12 cellular contexts compared by ENCODE assay signal in the genomic region with DNA sequence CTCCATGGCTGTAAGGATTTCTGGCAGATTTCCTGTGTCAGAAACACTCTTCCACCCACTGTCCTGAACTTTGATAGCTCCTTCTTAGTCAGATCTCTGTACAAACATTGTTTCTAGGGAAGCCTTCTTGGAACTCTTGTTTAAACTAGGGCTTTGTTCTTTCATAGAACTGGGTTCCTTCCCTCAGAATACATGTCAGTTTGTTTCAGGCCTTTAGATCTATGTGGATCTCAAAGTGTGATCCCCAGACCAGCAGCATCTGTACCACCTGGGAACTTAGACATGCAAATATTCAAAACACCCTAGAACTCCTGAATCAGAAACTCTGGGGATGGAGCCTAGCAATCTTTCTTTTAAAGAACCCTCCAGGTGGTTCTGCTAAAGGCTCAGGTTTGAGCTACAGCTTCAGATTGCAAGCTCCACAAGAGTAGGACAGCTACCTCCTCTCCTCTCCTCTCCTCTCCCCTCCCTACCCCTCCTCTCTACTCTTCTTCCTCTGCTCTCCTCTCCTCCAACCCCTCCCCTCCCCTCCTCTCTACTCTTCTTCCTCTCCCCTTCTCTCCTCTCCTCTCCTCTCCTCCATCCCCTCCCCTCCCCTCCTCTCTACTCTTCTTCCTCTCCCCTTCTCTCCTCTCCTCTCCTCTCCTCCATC. TPM values are rescaled to one million over a fixed set of nuclear protein-coding genes. Genes with fewer than 3 reads are reported as not detected.
DNase-seq lines count a peak whose midpoint lies in the region; ATAC-seq, FAIRE-seq and TF ChIP-seq lines count a peak whose summit lies in the region.
"Had no signal": no experiment of that assay in that cellular context is flagged by ENCODE, and none has a peak within 500 bp of the region (broad histone marks: within the 10 kb centered on the region; RNA-seq: fewer than 3 reads in every experiment).

No MANE protein-coding gene starts in this region.

- peak; percentile 73 for FAIRE-seq in GM18507 (lab: Jason Lieb, UNC)

- ATAC-seq in HG02588 (IDR thresholded peaks at IDR 0.05; ENCODE audit: unreplicated experiment) (peak; percentile 33), HG03520 (IDR thresholded peaks at IDR 0.05; ENCODE audit: unreplicated experiment) (no peak)

- no peak overlapping the region for H3K4me3 ChIP-seq in Peyer's patch

- no peaks in the 10 kb centered on the region for H3K36me3 ChIP-seq in Peyer's patch

- DNase-seq in GM18507 (ENCODE audit: extremely low spot score, insufficient read length, low read depth) (no peak), Peyer's patch (no peak), GM03348 (ENCODE audit: low spot score) (no peak), NCI-H1694 (lab: John Stamatoyannopoulos, UW) (no peak), middle frontal gyrus (ENCODE audit: extremely low spot score, low spot score) (no peak)
- DNase-seq: activated naive CD8-positive, alpha-beta T cell treated with anti-CD3 and anti-CD28 coated beads for 36 hours; DMS 273 treated with DMSO at 0.1 percent for 48 hours had no signal

- peak overlapping the region; percentile 65 to 82 (median 75) for H3K27ac ChIP-seq in Peyer's patch

- H3K9me3 Mint-ChIP-seq in nephron = no peaks in the 10 kb centered on the region
- H3K9me3 Mint-ChIP-seq: activated naive CD8-positive, alpha-beta T cell treated with anti-CD3 and anti-CD28 coated beads for 36 hours had no signal

- no peak for TF ChIP-seq CTCF in Peyer's patch (IDR thresholded peaks at IDR 0.05)
- TF ChIP-seq CTCF in nephron (IDR thresholded peaks at IDR 0.05; ENCODE audit: unreplicated experiment in 3 of 3) = no peak

- H3K36me3 Mint-ChIP-seq in nephron (ENCODE audit: low read depth) = no peaks in the 10 kb centered on the region
- H3K36me3 Mint-ChIP-seq: activated naive CD8-positive, alpha-beta T cell treated with anti-CD3 and anti-CD28 coated beads for 36 hours had no signal

- H3K27me3 ChIP-seq in Peyer's patch = no peaks in the 10 kb centered on the region

- H3K27ac Mint-ChIP-seq in nephron = peak overlapping the region; percentile 30 to 66 (median 46)
- H3K27ac Mint-ChIP-seq: activated naive CD8-positive, alpha-beta T cell treated with anti-CD3 and anti-CD28 coated beads for 36 hours had no signal

- H3K9me3 ChIP-seq in Peyer's patch = no peaks in the 10 kb centered on the region

- H3K4me1 Mint-ChIP-seq in nephron = peaks cover 24% of the 10 kb centered on the region

- peaks cover 0 to 54% (median 10%) of the 10 kb centered on the region in 4 donors for H3K4me1 ChIP-seq in Peyer's patch

- no peaks in the 10 kb centered on the region for H3K27me3 Mint-ChIP-seq in nephron (ENCODE audit: low read depth)

- H3K4me3 Mint-ChIP-seq in nephron = no peak overlapping the region
- H3K4me3 Mint-ChIP-seq: activated naive CD8-positive, alpha-beta T cell treated with anti-CD3 and anti-CD28 coated beads for 36 hours had no signal

- no peak for TF ChIP-seq POLR2A in Peyer's patch (IDR thresholded peaks at IDR 0.05)

RNA-seq across cellular contexts. Expression of a gene that starts 12.7 kb away (rescaled TPM):
- total RNA-seq in Peyer's patch = 10 to 100 TPM; 37.3 to 48.7 (median 41.6) TPM
- total RNA-seq: activated naive CD8-positive, alpha-beta T cell treated with anti-CD3 and anti-CD28 coated beads for 36 hours; HT1080; skeletal muscle tissue had no signal
